27 cellular contexts compared by ENCODE assay signal in the genomic region with DNA sequence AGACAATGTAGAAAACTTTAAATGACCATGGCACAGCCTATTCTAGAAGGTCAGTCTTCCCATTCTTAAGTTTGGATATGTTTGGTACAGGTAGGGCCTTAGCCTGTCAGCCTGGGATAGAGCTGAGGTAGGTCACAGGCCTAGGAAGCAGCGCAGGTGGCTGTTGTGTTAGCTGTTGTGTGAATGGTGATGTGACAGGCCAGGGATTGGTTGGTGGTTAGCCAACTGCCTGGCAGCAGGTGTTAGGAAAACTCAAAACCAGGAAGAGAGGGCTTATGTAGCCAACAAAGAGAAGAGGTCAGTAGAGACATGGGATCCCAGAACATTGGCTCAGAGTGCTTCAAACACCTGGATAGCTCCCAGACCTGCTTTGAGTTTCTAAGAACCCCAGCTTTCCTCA.
"Had no signal": no experiment of that assay in that cellular context is flagged by ENCODE, and none has a peak within 500 bp of the region (broad histone marks: within the 10 kb centered on the region; RNA-seq: fewer than 3 reads in every experiment).

No MANE protein-coding gene starts in this region.

- H3K4me2 ChIP-seq: hepatocyte had no signal

- H3K9ac ChIP-seq: parathyroid adenoma had no signal

- ATAC-seq: effector memory CD8-positive, alpha-beta T cell; gastrocnemius medialis; psoas muscle; T-helper 17 cell had no signal

- H3K36me3 ChIP-seq: cardiac muscle cell, gastrocnemius medialis, suprapubic skin, tibial nerve had no signal

- H3K4me3 ChIP-seq: cardiac muscle cell, gastrocnemius medialis, hepatocyte, psoas muscle, suprapubic skin, tibial nerve had no signal

- H2AFZ ChIP-seq: hepatocyte, parathyroid adenoma had no signal

- DNase-seq: activated CD4-positive, alpha-beta memory T cell treated with anti-CD3 and anti-CD28 coated beads for 36 hours; activated CD4-positive, alpha-beta T cell treated with anti-CD3 and anti-CD28 coated beads, Interleukin-2, amount 10 ng/mL, durations not matched to agents 24 days and 14 days; activated CD4-positive, CD25-positive, alpha-beta regulatory T cell treated with anti-CD3 and anti-CD28 coated beads, Interleukin-2, amount 50 U/mL, for 72 hours; activated CD8-positive, alpha-beta memory T cell treated with anti-CD3 and anti-CD28 coated beads, Interleukin-2, amount 50 U/mL, for 4 hours; activated effector memory CD4-positive, alpha-beta T cell treated with anti-CD3 and anti-CD28 coated beads, Interleukin-2, amount 50 U/mL, for 16 hours; activated naive CD4-positive, alpha-beta T cell treated with anti-CD3 and anti-CD28 coated beads for 36 hours; activated T-cell treated with anti-CD3 and anti-CD28 coated beads, Interleukin-2, amount 50 U/mL, for 1 hour; amygdala; cerebellar nuclear complex; cortex of kidney; effector memory CD8-positive, alpha-beta T cell; erythroblast; gastrocnemius medialis; glutamatergic neuron; islet precursor cell; mammary epithelial cell; naive B cell; nucleus accumbens; psoas muscle; stimulated activated naive CD4-positive, alpha-beta T cell; T-helper 17 cell; T1000 had no signal

- H3K4me1 ChIP-seq: gastrocnemius medialis, parathyroid adenoma, psoas muscle, suprapubic skin had no signal

- H3K27ac ChIP-seq: cardiac muscle cell, gastrocnemius medialis, hepatocyte, parathyroid adenoma, psoas muscle, suprapubic skin, tibial nerve had no signal

- H3K9me3 ChIP-seq: gastrocnemius medialis, psoas muscle, suprapubic skin, tibial nerve had no signal

- H3K79me2 ChIP-seq: hepatocyte, parathyroid adenoma had no signal

- H3K27me3 ChIP-seq: cardiac muscle cell, gastrocnemius medialis, hepatocyte, suprapubic skin, tibial nerve had no signal
